9 cellular contexts compared by ENCODE assay signal in genomic region chr9:112705773-112706427, GRCh38. TPM values are rescaled to one million over a fixed set of nuclear protein-coding genes. Genes with fewer than 3 reads are reported as not detected.
DNase-seq lines count a peak whose midpoint lies in the region; ATAC-seq and TF ChIP-seq lines count a peak whose summit lies in the region.
"Had no signal": no experiment of that assay in that cellular context is flagged by ENCODE, and none has a peak within 500 bp of the region (broad histone marks: within the 10 kb centered on the region; RNA-seq: fewer than 3 reads in every experiment).

No MANE protein-coding gene starts in this region.

- ATAC-seq in GM21529 (IDR thresholded peaks at IDR 0.05; ENCODE audit: unreplicated experiment) = no peak
- no peak for ATAC-seq in HG02840 (IDR thresholded peaks at IDR 0.05; ENCODE audit: low FRiP score, unreplicated experiment)

- H3K27ac ChIP-seq in GM23248 (no peak overlapping the region), OCI-LY7 (ENCODE audit: low read depth, low read length, poor library complexity, severe bottlenecking) (no peak overlapping the region), spleen (no peak overlapping the region)

- H3K27ac Mint-ChIP-seq in osteocyte (ENCODE audit: unreplicated experiment) = no peak overlapping the region
- no peak overlapping the region for H3K27ac Mint-ChIP-seq in Calu3 (ENCODE audit: unreplicated experiment)

- WGBS in GM23248 (ENCODE audit: low coverage in 1 of 2, low lambda C conversion rate in 2 of 2, missing lambda C conversion rate in 2 of 2), 2 experiments = 71 to 80% methylated on average over 6 of the region's 6 CpGs
- WGBS in spleen, 5 donors = 79 to 88% (median 84%) methylated on average over 6 of the region's 6 CpGs

- H3K4me1 ChIP-seq in GM23248 (ENCODE audit: insufficient read depth) (no peaks in the 10 kb centered on the region), OCI-LY7 (ENCODE audit: insufficient read depth, low read length, poor library complexity, severe bottlenecking) (no peaks in the 10 kb centered on the region), spleen (peaks cover 0 to 25% (median 0%) of the 10 kb centered on the region in 6 donors)

- H3K9me3 ChIP-seq in GM23248 (ENCODE audit: low read depth) (no peaks in the 10 kb centered on the region), OCI-LY7 (ENCODE audit: low read length) (no peaks in the 10 kb centered on the region), spleen (no peaks in the 10 kb centered on the region)

- H3K4me1 Mint-ChIP-seq in osteocyte (ENCODE audit: unreplicated experiment) = peaks cover 6% of the 10 kb centered on the region
- no peaks in the 10 kb centered on the region for H3K4me1 Mint-ChIP-seq in Calu3 (ENCODE audit: low read depth, unreplicated experiment)

- H3K4me2 ChIP-seq in GM23248 (ENCODE audit: unreplicated experiment) = no peak overlapping the region
- no peak overlapping the region for H3K4me2 ChIP-seq in OCI-LY7 (ENCODE audit: low read length)

- H3K4me3 ChIP-seq in GM23248 (no peak overlapping the region), OCI-LY7 (ENCODE audit: low read depth, low read length, poor library complexity, severe bottlenecking) (no peak overlapping the region), fibroblast of mammary gland (ENCODE audit: control insufficient read depth, low read depth, low read length) (no peak overlapping the region), spleen (no peak overlapping the region)

- BruUV-seq in OCI-LY7 (replicated peaks; lab: Mats Ljungman, UMichigan) (no TSS peak), Calu3 (replicated peaks; lab: Mats Ljungman, UMichigan) (no TSS peak)

- no peak overlapping the region for H3K9ac ChIP-seq in GM23248

- intact Hi-C loops in OCI-LY7 (cut with micrococcal nuclease; ENCODE audit: unreplicated experiment) = no loop called here
- intact Hi-C loops in Calu3 (cut with micrococcal nuclease; ENCODE audit: unreplicated experiment) = loop anchor here (10.0 kb wide), 1 partner anchor 621 kb away; no protein-coding TSS in a partner anchor
- intact Hi-C loops in spleen (cut with DNase I; ENCODE audit: low total_unique reads) = no loop called here

- DNase-seq in GM23248 = peak; percentile 13
- no peak for DNase-seq in OCI-LY7 (ENCODE audit: low spot score)
- DNase-seq in fibroblast of mammary gland (ENCODE audit: low read depth) = peak; percentile 53
- no peak for DNase-seq in osteocyte (ENCODE audit: extremely low spot score, unreplicated experiment)
- no peak for DNase-seq in Calu3
- DNase-seq in spleen = no peak
- DNase-seq: GOT3 had no signal

- H3K36me3 ChIP-seq in GM23248 (ENCODE audit: low read depth) (no peaks in the 10 kb centered on the region), OCI-LY7 (ENCODE audit: insufficient read depth, low read length) (peaks cover 56% of the 10 kb centered on the region), spleen (peaks cover 0 to 55% (median 4%) of the 10 kb centered on the region in 6 donors)

- in situ Hi-C loops in GM23248 (cut with MboI) = loop anchor here (10.0 kb wide), 1 partner anchor 621 kb away; no protein-coding TSS in a partner anchor

- H3K4me3 Mint-ChIP-seq in osteocyte (ENCODE audit: unreplicated experiment) (no peak overlapping the region), Calu3 (ENCODE audit: low read depth, unreplicated experiment) (no peak overlapping the region)

- no peak overlapping the region for H2AFZ ChIP-seq in GM23248
- H2AFZ ChIP-seq in OCI-LY7 (ENCODE audit: low read length) = no peak overlapping the region

- 0 out of 2 replicates have a peak, but pooled peaks have one; percentile 22 for TF ChIP-seq CTCF in OCI-LY7 (conservative IDR thresholded peaks at IDR 0.05; ENCODE audit: low read length)
- peak; percentile 36 for TF ChIP-seq CTCF in fibroblast of mammary gland (conservative IDR thresholded peaks at IDR 0.05; ENCODE audit: control insufficient read depth, insufficient read depth, low read depth, low read length)
- TF ChIP-seq CTCF in osteocyte (IDR thresholded peaks at IDR 0.05) = peak; percentile 63
- no peak for TF ChIP-seq CTCF in Calu3 (IDR thresholded peaks at IDR 0.05; ENCODE audit: unreplicated experiment)
- peak in 1 of 11 experiments; percentile 11 for TF ChIP-seq CTCF in spleen (IDR thresholded peaks at IDR 0.05 in 8 of 11, conservative IDR thresholded peaks at IDR 0.05 in 3 of 11)

- no peaks in the 10 kb centered on the region for H3K9me3 Mint-ChIP-seq in osteocyte (ENCODE audit: unreplicated experiment)
- H3K9me3 Mint-ChIP-seq in Calu3 (ENCODE audit: low read depth, unreplicated experiment) = no peaks in the 10 kb centered on the region

- H3K79me2 ChIP-seq in GM23248 (ENCODE audit: insufficient read depth) = peaks cover 69% of the 10 kb centered on the region
- peaks cover 49% of the 10 kb centered on the region for H3K79me2 ChIP-seq in OCI-LY7 (ENCODE audit: insufficient read depth, low read depth, low read length)

- H4K20me1 ChIP-seq in GM23248 (ENCODE audit: insufficient read depth) = no peaks in the 10 kb centered on the region
- 0 out of 2 replicates have a peak, but pooled peaks cover 3% of the 10 kb centered on the region for H4K20me1 ChIP-seq in OCI-LY7 (ENCODE audit: insufficient read depth, low read length)

- no peaks in the 10 kb centered on the region for H3K9me2 ChIP-seq in GM23248 (ENCODE audit: insufficient read depth)
- no peaks in the 10 kb centered on the region for H3K9me2 ChIP-seq in OCI-LY7 (ENCODE audit: insufficient read depth, low read length)

- H3K27me3 ChIP-seq in GM23248 (replicated peaks; ENCODE audit: insufficient read depth) (no peaks in the 10 kb centered on the region), spleen (replicated peaks in 1 of 7) (no peaks in the 10 kb centered on the region)

- no peaks in the 10 kb centered on the region for H3F3A ChIP-seq in GM23248 (ENCODE audit: insufficient read depth)

- CTCF ChIA-PET in OCI-LY7 (lab: Charles Lee; ENCODE audit: unreplicated experiment) (interaction anchor here (0.6 kb wide), 1 partner anchor 12 kb away, joined by 3 read pairs; the partner anchor contains the start of gene INIP), Calu3 (lab: Charles Lee) (no interaction called here)

- H3K36me3 Mint-ChIP-seq in osteocyte (ENCODE audit: unreplicated experiment) (peaks cover 1% of the 10 kb centered on the region), Calu3 (ENCODE audit: insufficient read depth, unreplicated experiment) (no peaks in the 10 kb centered on the region)

- no peaks in the 10 kb centered on the region for H3K27me3 Mint-ChIP-seq in osteocyte (ENCODE audit: unreplicated experiment)
- no peaks in the 10 kb centered on the region for H3K27me3 Mint-ChIP-seq in Calu3 (ENCODE audit: unreplicated experiment)

- POLR2A ChIA-PET in OCI-LY7 (lab: Charles Lee) = interaction anchor here (0.6 to 1.2 kb wide), 3 partner anchors 8 to 291 kb away, joined by 3 to 6 read pairs (median 3); partner anchors contain the start of gene INIP

- TF ChIP-seq POLR2A in spleen (IDR thresholded peaks at IDR 0.05) = no peak

RNA-seq across cellular contexts. Expression of gene INIP, which starts 12.0 kb away (rescaled TPM):
- total RNA-seq in GM23248 (2014; rRNA removed; shearing (Covaris generic)) = 18.5 and 22.9 TPM in 2 replicates
- polyA plus RNA-seq in GM23248 (2016; fragmentation: Nextera tagmentation; extraction: Ambion mirVana) (29.7 and 33.4 TPM in 2 replicates), spleen (10 to 100 TPM in 1 of 3 donors, 1 to 10 TPM in 2; 6.9 to 14.3 (median 8.8) TPM)
- total RNA-seq in OCI-LY7 (2014; rRNA removed; shearing (Covaris generic)) = 23.2 and 27.0 TPM in 2 replicates
- total RNA-seq in OCI-LY7 (2022) (34.4 and 34.5 TPM in 2 replicates), osteocyte (23.9 and 26.6 TPM in 2 replicates), Calu3 (2022) (18.7 and 23.2 TPM in 2 replicates), spleen (10 to 100 TPM; 23.0 to 33.4 (median 26.8) TPM)

RNA-seq across cellular contexts. Expression of gene SNX30, which starts 44.7 kb away (rescaled TPM):
- 26.7 and 31.2 TPM in 2 replicates for total RNA-seq in GM23248 (2014; rRNA removed; shearing (Covaris generic))
- 7.1 and 8.5 TPM in 2 replicates for polyA plus RNA-seq in GM23248 (2016; fragmentation: Nextera tagmentation; extraction: Ambion mirVana)
- total RNA-seq in OCI-LY7 (2014; rRNA removed; shearing (Covaris generic)) = 14.2 and 19.8 TPM in 2 replicates
- 13.5 and 17.1 TPM in 2 replicates for total RNA-seq in OCI-LY7 (2022)
- total RNA-seq in osteocyte = 18.2 and 19.0 TPM in 2 replicates
- total RNA-seq in Calu3 (2022) = 7.9 and 8.7 TPM in 2 replicates
- total RNA-seq in spleen = 10 to 100 TPM; 10.1 to 23.3 (median 18.0) TPM
- polyA plus RNA-seq in spleen = 1 to 10 TPM; 1.2 to 2.2 (median 2.0) TPM

Comparison
In these comparisons a context has a peak if more than half of its experiments do, and no peak if none do; other contexts are left out.
1. DNase-seq: peak in GM23248 (single experiment) and fibroblast of mammary gland (single experiment); none in OCI-LY7 (single experiment), osteocyte (single experiment), Calu3 (single experiment) and spleen (single experiment).